ENCODE assay signal across 9 cellular contexts in genomic region chr19:54451331-54451871, GRCh38. TPM values are rescaled to one million over a fixed set of nuclear protein-coding genes. Genes with fewer than 3 reads are reported as not detected.
A peak's percentile ranks its signal among the peaks of the same experiment; 100 is the strongest.
DNase-seq lines count a peak whose midpoint lies in the region; ATAC-seq, FAIRE-seq and TF ChIP-seq lines count a peak whose summit lies in the region.
"Had no signal": no experiment of that assay in that cellular context is flagged by ENCODE, and none has a peak within 500 bp of the region (broad histone marks: within the 10 kb centered on the region; RNA-seq: fewer than 3 reads in every experiment).

No MANE protein-coding gene starts in this region.

- H2AFZ ChIP-seq in OCI-LY7 (ENCODE audit: low read length) = no peak overlapping the region
- no peak overlapping the region for H2AFZ ChIP-seq in endothelial cell of umbilical vein (ENCODE audit: low read depth, low read length)

- H3K36me3 ChIP-seq in OCI-LY7 (ENCODE audit: insufficient read depth, low read length) = peaks cover 72% of the 10 kb centered on the region
- H3K36me3 ChIP-seq in endothelial cell of umbilical vein (ENCODE audit: control insufficient read depth in 2 of 2, extremely low read depth in 1 of 2, insufficient read depth in 2 of 2, low read length in 2 of 2) = peaks cover 41 to 55% of the 10 kb centered on the region in 2 experiments
- H3K36me3 ChIP-seq in gastrocnemius medialis = peaks cover 5 to 57% of the 10 kb centered on the region in 2 donors

- ATAC-seq in gastrocnemius medialis = no peak
- no peak for ATAC-seq in HG02884 (IDR thresholded peaks at IDR 0.05; ENCODE audit: unreplicated experiment)
- ATAC-seq in GM21528 (IDR thresholded peaks at IDR 0.05; ENCODE audit: low FRiP score, unreplicated experiment) = no peak

- CTCF ChIA-PET in OCI-LY7 (lab: Charles Lee; ENCODE audit: unreplicated experiment) = no interaction called here
- CTCF ChIA-PET in endothelial cell of umbilical vein (lab: Charles Lee) = no interaction called here

- peaks cover 28% of the 10 kb centered on the region for H4K20me1 ChIP-seq in OCI-LY7 (ENCODE audit: insufficient read depth, low read length)
- H4K20me1 ChIP-seq in endothelial cell of umbilical vein (replicated peaks; ENCODE audit: control insufficient read depth, extremely low read depth, insufficient read depth, low read length) = peaks cover 11% of the 10 kb centered on the region

- peak; percentile 38 for FAIRE-seq in endothelial cell of umbilical vein (lab: Jason Lieb, UNC)

- H3K79me2 ChIP-seq in OCI-LY7 (ENCODE audit: insufficient read depth, low read depth, low read length) = peaks cover 51% of the 10 kb centered on the region
- peaks cover 84% of the 10 kb centered on the region for H3K79me2 ChIP-seq in endothelial cell of umbilical vein (ENCODE audit: control insufficient read depth, insufficient read depth, low read length)

- H3K9me3 ChIP-seq in OCI-LY7 (ENCODE audit: low read length) (no peaks in the 10 kb centered on the region), endothelial cell of umbilical vein (replicated peaks; ENCODE audit: control insufficient read depth, insufficient read depth, low read length) (no peaks in the 10 kb centered on the region), gastrocnemius medialis (no peaks in the 10 kb centered on the region)

- H3K27me3 ChIP-seq in endothelial cell of umbilical vein (ENCODE audit: control insufficient read depth in 2 of 2, insufficient read depth in 2 of 2, low read length in 2 of 2) = no peaks in the 10 kb centered on the region
- no peaks in the 10 kb centered on the region for H3K27me3 ChIP-seq in gastrocnemius medialis

- dilution Hi-C loops in endothelial cell of umbilical vein (cut with MboI; ENCODE audit: extremely low pct_ligation_motif_present, low sequenced_read_pairs) = no loop called here

- TF ChIP-seq POLR2A in endothelial cell of umbilical vein (IDR thresholded peaks at IDR 0.05; ENCODE audit: low read depth, low read length) = no peak
- TF ChIP-seq POLR2A in gastrocnemius medialis (IDR thresholded peaks at IDR 0.05) = no peak

- peak; percentile 45 for DNase-seq in NCI-H2107 treated with DMSO at 0.1 percent for 48 hours (lab: John Stamatoyannopoulos, UW; ENCODE audit: unreplicated experiment)
- no peak for DNase-seq in NCI-H2107 (lab: John Stamatoyannopoulos, UW)
- no peak for DNase-seq in OCI-LY7 (ENCODE audit: low spot score)
- no peak for DNase-seq in endothelial cell of umbilical vein (ENCODE audit: low read depth, low spot score)
- DNase-seq in gastrocnemius medialis = no peak
- DNase-seq in NCI-H1694 treated with DMSO at 0.1 percent for 48 hours (lab: John Stamatoyannopoulos, UW) = no peak

- no peak overlapping the region for H3K27ac ChIP-seq in OCI-LY7 (ENCODE audit: low read depth, low read length, poor library complexity, severe bottlenecking)
- H3K27ac ChIP-seq in endothelial cell of umbilical vein (ENCODE audit: insufficient read depth, low read depth, low read length) = no peak overlapping the region
- peak overlapping the region in 3 of 4 donors; percentile 7 to 98 (median 94) for H3K27ac ChIP-seq in gastrocnemius medialis

- POLR2A ChIA-PET in OCI-LY7 (lab: Charles Lee) = no interaction called here
- POLR2A ChIA-PET in endothelial cell of umbilical vein (lab: Charles Lee) = no interaction called here

- H3K9me2 ChIP-seq in OCI-LY7 (ENCODE audit: insufficient read depth, low read length) = no peaks in the 10 kb centered on the region

- H3K4me1 ChIP-seq in OCI-LY7 (ENCODE audit: insufficient read depth, low read length, poor library complexity, severe bottlenecking) = peaks cover 26% of the 10 kb centered on the region
- H3K4me1 ChIP-seq in endothelial cell of umbilical vein (ENCODE audit: control insufficient read depth, extremely low read depth, insufficient read depth, low read length) = peaks cover 22% of the 10 kb centered on the region
- peaks cover 22 to 31% of the 10 kb centered on the region in 2 donors for H3K4me1 ChIP-seq in gastrocnemius medialis

- H3K9me1 ChIP-seq in endothelial cell of umbilical vein (replicated peaks; ENCODE audit: control insufficient read depth, extremely low read depth, insufficient read depth, low read length) = no peaks in the 10 kb centered on the region

- in situ Hi-C loops in gastrocnemius medialis (cut with MboI; ENCODE audit: low sequenced_read_pairs in 4 of 4) = loop anchor here in 1 of 4 donors (10.0 kb wide), 1 partner anchor 247 kb away; the partner anchor contains the start of gene RPS9

- intact Hi-C loops in OCI-LY7 (cut with micrococcal nuclease; ENCODE audit: unreplicated experiment) (no loop called here), endothelial cell of umbilical vein (cut with micrococcal nuclease) (no loop called here), gastrocnemius medialis (cut with DNase I; ENCODE audit: low total_unique reads) (no loop called here)

- BruUV-seq in OCI-LY7 (replicated peaks; lab: Mats Ljungman, UMichigan) (no TSS peak), endothelial cell of umbilical vein (replicated peaks; lab: Mats Ljungman, UMichigan) (no TSS peak)

- H3K4me2 ChIP-seq in OCI-LY7 (ENCODE audit: low read length) (peak overlapping the region; percentile 87), endothelial cell of umbilical vein (ENCODE audit: insufficient read depth, low read length) (peak overlapping the region; percentile 6)

- peak overlapping the region; percentile 1 for H3K9ac ChIP-seq in endothelial cell of umbilical vein (replicated peaks; ENCODE audit: extremely low read depth, insufficient read depth, low read length)

- H3K4me3 ChIP-seq in OCI-LY7 (ENCODE audit: low read depth, low read length, poor library complexity, severe bottlenecking) = peak overlapping the region; percentile 98
- H3K4me3 ChIP-seq in endothelial cell of umbilical vein (replicated peaks in 1 of 3; ENCODE audit: insufficient read depth in 1 of 3, low read depth in 1 of 3, low read length in 3 of 3) = no peak overlapping the region
- H3K4me3 ChIP-seq in gastrocnemius medialis = no peak overlapping the region

- TF ChIP-seq CTCF in OCI-LY7 (conservative IDR thresholded peaks at IDR 0.05; ENCODE audit: low read length) (no peak), endothelial cell of umbilical vein (IDR thresholded peaks at IDR 0.05; ENCODE audit: extremely low read depth in 1 of 2, insufficient read depth in 1 of 2, low read depth in 1 of 2, low read length in 2 of 2) (no peak), gastrocnemius medialis (IDR thresholded peaks at IDR 0.05 in 4 of 5, conservative IDR thresholded peaks at IDR 0.05 in 1 of 5) (no peak)

RNA-seq across cellular contexts. Expression of gene LENG8, which starts 2.4 kb away (rescaled TPM):
- total RNA-seq in OCI-LY7 (2014; rRNA removed; shearing (Covaris generic)) = 55.7 and 63.2 TPM in 2 replicates
- total RNA-seq in OCI-LY7 (2022) = 137 and 170 TPM in 2 replicates
- 213 and 218 TPM in 2 replicates for total RNA-seq in endothelial cell of umbilical vein
- polyA plus RNA-seq in endothelial cell of umbilical vein = 130 and 134 TPM in 2 replicates
- polyA plus RNA-seq in endothelial cell of umbilical vein (2011; cell fraction: cytosol; rRNA removed) = 15.7 and 31.4 TPM in 2 replicates
- 910 and 958 TPM in 2 replicates for polyA plus RNA-seq in endothelial cell of umbilical vein (2011; cell fraction: nucleus; rRNA removed)
- polyA plus RNA-seq in endothelial cell of umbilical vein (2012) = 88.4 and 126 TPM in 2 replicates
- 105 and 107 TPM in 2 replicates for polyA minus RNA-seq in endothelial cell of umbilical vein
- polyA minus RNA-seq in endothelial cell of umbilical vein (2011; cell fraction: cytosol; rRNA and poly(A)+ RNA removed) = 9.1 TPM
- 160 and 181 TPM in 2 replicates for polyA minus RNA-seq in endothelial cell of umbilical vein (2011; cell fraction: nucleus; rRNA and poly(A)+ RNA removed)
- total RNA-seq in gastrocnemius medialis = 10 to 100 TPM in 3 of 4 donors, 1 to 10 TPM in 1; 9.9 to 49.5 (median 15.5) TPM

RNA-seq across cellular contexts. Expression of gene LENG9, which starts 12.2 kb away (rescaled TPM):
- 4.1 and 6.0 TPM in 2 replicates for total RNA-seq in OCI-LY7 (2014; rRNA removed; shearing (Covaris generic))
- total RNA-seq in OCI-LY7 (2022) (1.8 and 3.6 TPM in 2 replicates), endothelial cell of umbilical vein (2.8 and 3.2 TPM in 2 replicates), gastrocnemius medialis (1 to 10 TPM; 1.5 to 4.9 (median 3.4) TPM)
- polyA plus RNA-seq in endothelial cell of umbilical vein = 0.97 and 1.5 TPM in 2 replicates
- polyA plus RNA-seq in endothelial cell of umbilical vein (2011; cell fraction: cytosol; rRNA removed) = 0.61 and 0.93 TPM in 2 replicates
- polyA plus RNA-seq in endothelial cell of umbilical vein (2011; cell fraction: nucleus; rRNA removed) = 0.70 and 0.76 TPM in 2 replicates
- 1.8 and 3.8 TPM in 2 replicates for polyA plus RNA-seq in endothelial cell of umbilical vein (2012)
- polyA minus RNA-seq in endothelial cell of umbilical vein = 0.74 and 2.1 TPM in 2 replicates
- polyA minus RNA-seq in endothelial cell of umbilical vein (2011; cell fraction: cytosol; rRNA and poly(A)+ RNA removed) = 7.8 TPM
- 0.87 and 3.4 TPM in 2 replicates for polyA minus RNA-seq in endothelial cell of umbilical vein (2011; cell fraction: nucleus; rRNA and poly(A)+ RNA removed)

RNA-seq across cellular contexts. Expression of gene CDC42EP5, which starts 21.7 kb away (rescaled TPM):
- total RNA-seq in OCI-LY7 (2014; rRNA removed; shearing (Covaris generic)) = not detected in 2 replicates
- total RNA-seq in OCI-LY7 (2022) (not detected in 2 replicates), endothelial cell of umbilical vein (73.8 and 85.5 TPM in 2 replicates), gastrocnemius medialis (1 to 10 TPM in 2 of 4 donors, under 1 TPM in 1, not detected in 1; 0.83 to 4.6 (median 4.2) TPM)
- polyA plus RNA-seq in endothelial cell of umbilical vein = 37.3 and 48.3 TPM in 2 replicates
- 10.6 and 30.3 TPM in 2 replicates for polyA plus RNA-seq in endothelial cell of umbilical vein (2011; cell fraction: cytosol; rRNA removed)
- 10.9 and 11.5 TPM in 2 replicates for polyA plus RNA-seq in endothelial cell of umbilical vein (2011; cell fraction: nucleus; rRNA removed)
- 16.2 and 50.4 TPM in 2 replicates for polyA plus RNA-seq in endothelial cell of umbilical vein (2012)
- 2.6 and 3.6 TPM in 2 replicates for polyA minus RNA-seq in endothelial cell of umbilical vein
- polyA minus RNA-seq in endothelial cell of umbilical vein (2011; cell fraction: cytosol; rRNA and poly(A)+ RNA removed) = not detected
- 1.4 and 6.2 TPM in 2 replicates for polyA minus RNA-seq in endothelial cell of umbilical vein (2011; cell fraction: nucleus; rRNA and poly(A)+ RNA removed)

RNA-seq across cellular contexts. Expression of gene TTYH1, which starts 36.1 kb away (rescaled TPM):
- not detected in 2 replicates for total RNA-seq in OCI-LY7 (2014; rRNA removed; shearing (Covaris generic))
- 0.53 TPM in 1 of 2 replicates, not detected in the other for total RNA-seq in OCI-LY7 (2022)
- not detected in 2 replicates for total RNA-seq in endothelial cell of umbilical vein
- polyA plus RNA-seq in endothelial cell of umbilical vein = not detected in 2 replicates
- not detected in 2 replicates for polyA plus RNA-seq in endothelial cell of umbilical vein (2011; cell fraction: cytosol; rRNA removed)
- polyA plus RNA-seq in endothelial cell of umbilical vein (2011; cell fraction: nucleus; rRNA removed) = not detected in 2 replicates
- 0.16 and 0.41 TPM in 2 replicates for polyA plus RNA-seq in endothelial cell of umbilical vein (2012)
- not detected in 2 replicates for polyA minus RNA-seq in endothelial cell of umbilical vein
- not detected for polyA minus RNA-seq in endothelial cell of umbilical vein (2011; cell fraction: cytosol; rRNA and poly(A)+ RNA removed)
- polyA minus RNA-seq in endothelial cell of umbilical vein (2011; cell fraction: nucleus; rRNA and poly(A)+ RNA removed) = not detected in 2 replicates
- total RNA-seq in gastrocnemius medialis = under 1 TPM in 1 of 4 donors, not detected in 3; 0.41 TPM
- total RNA-seq: M059J had no signal

RNA-seq across cellular contexts. Expression of gene LAIR2, which starts 51.2 kb away (rescaled TPM):
- total RNA-seq in OCI-LY7 (2014; rRNA removed; shearing (Covaris generic)) = not detected in 2 replicates
- total RNA-seq in OCI-LY7 (2022) (not detected in 2 replicates), endothelial cell of umbilical vein (not detected in 2 replicates), gastrocnemius medialis (not detected)
- not detected in 2 replicates for polyA plus RNA-seq in endothelial cell of umbilical vein
- polyA plus RNA-seq in endothelial cell of umbilical vein (2011; cell fraction: cytosol; rRNA removed) = not detected in 2 replicates
- polyA plus RNA-seq in endothelial cell of umbilical vein (2011; cell fraction: nucleus; rRNA removed) = not detected in 2 replicates
- polyA plus RNA-seq in endothelial cell of umbilical vein (2012) = not detected in 2 replicates
- polyA minus RNA-seq in endothelial cell of umbilical vein = not detected in 2 replicates
- not detected for polyA minus RNA-seq in endothelial cell of umbilical vein (2011; cell fraction: cytosol; rRNA and poly(A)+ RNA removed)
- not detected in 2 replicates for polyA minus RNA-seq in endothelial cell of umbilical vein (2011; cell fraction: nucleus; rRNA and poly(A)+ RNA removed)
- total RNA-seq: M059J had no signal

Comparison
In these comparisons a context has a peak if more than half of its experiments do, and no peak if none do; other contexts are left out.
1. H3K27ac ChIP-seq: peak in gastrocnemius medialis (3 of 4); none in OCI-LY7 (single experiment) and endothelial cell of umbilical vein (single experiment).
2. RNA of gene CDC42EP5, which starts 21.7 kb away (total RNA-seq): 73.8 to 85.5 TPM in endothelial cell of umbilical vein; 0.83 to 4.6 TPM in gastrocnemius medialis and not detected in OCI-LY7; every median in the first group is over 10 times any median in the second.